ENCODE assay signal across 27 cellular contexts in genomic region chr2:233184669-233185068, GRCh38.
DNase-seq lines count a peak whose midpoint lies in the region; ATAC-seq, FAIRE-seq and TF ChIP-seq lines count a peak whose summit lies in the region.
"Had no signal": no experiment of that assay in that cellular context is flagged by ENCODE, and none has a peak within 500 bp of the region (broad histone marks: within the 10 kb centered on the region; RNA-seq: fewer than 3 reads in every experiment).

No MANE protein-coding gene starts in this region.

- no peaks in the 10 kb centered on the region for H4K20me1 ChIP-seq in H1 (replicated peaks in 1 of 2; ENCODE audit: control insufficient read depth in 1 of 2, insufficient read depth in 2 of 2, low read length in 2 of 2)

- intact Hi-C loops in CD14-positive monocyte (cut with micrococcal nuclease): loop anchor here (5.0 kb wide), 2 partner anchors 48 to 68 kb away; partner anchors contain the start of gene ATG16L1 (in 1 of the 2)
- intact Hi-C loops in posterior vena cava (cut with DNase I): no loop called here

- no peak overlapping the region for H3K4me2 ChIP-seq in H1 (ENCODE audit: insufficient read depth in 1 of 2, low read depth in 2 of 2, low read length in 2 of 2)
- H3K4me2 ChIP-seq: hepatocyte had no signal

- H2AK5ac ChIP-seq in H1 (ENCODE audit: low read depth, low read length): no peak overlapping the region

- H2BK20ac ChIP-seq in H1 (ENCODE audit: low read length): no peak overlapping the region

- H3K23ac ChIP-seq in H1 (ENCODE audit: insufficient read length): no peak overlapping the region

- CTCF ChIA-PET in H1 (lab: Charles Lee; ENCODE audit: partially characterized antibody): interaction anchor here (0.6 to 3.3 kb wide), 13 partner anchors 9 to 121 kb away, joined by 3 to 13 read pairs (median 4); no protein-coding TSS in a partner anchor

- H3K4ac ChIP-seq in H1 (replicated peaks; ENCODE audit: insufficient read length, low read depth, low read length): no peak overlapping the region

- ATAC-seq in HG02973 (IDR thresholded peaks at IDR 0.05; ENCODE audit: unreplicated experiment): no peak
- ATAC-seq in GM21381 (IDR thresholded peaks at IDR 0.05; ENCODE audit: unreplicated experiment): no peak
- ATAC-seq: SK-N-SH treated with all-trans-retinoic acid at 6 μM for 48 hours had no signal

- peaks cover 0 to 3% (median 1%) of the 10 kb centered on the region in 3 donors for H3K27me3 Mint-ChIP-seq in CD14-positive monocyte (ENCODE audit: low read depth in 3 of 3)
- H3K27me3 Mint-ChIP-seq: activated CD4-positive, alpha-beta T cell treated with anti-CD3 and anti-CD28 coated beads, Interleukin-2, amount 10 ng/mL, durations not matched to agents 7 days and 5 days; activated naive CD8-positive, alpha-beta T cell treated with anti-CD3 and anti-CD28 coated beads, Interleukin-2, amount 10 ng/mL, durations not matched to agents 7 days and 5 days; CD4-positive, CD25-positive, alpha-beta regulatory T cell; progenitor cell of endocrine pancreas had no signal

- no peaks in the 10 kb centered on the region for H3K23me2 ChIP-seq in H1 (ENCODE audit: low read depth, low read length)

- H2BK15ac ChIP-seq in H1 (ENCODE audit: low read length): no peak overlapping the region

- H3K27ac Mint-ChIP-seq in CD14-positive monocyte: peak overlapping the region; percentile 45 to 93 (median 79)
- H3K27ac Mint-ChIP-seq: activated CD4-positive, alpha-beta T cell treated with anti-CD3 and anti-CD28 coated beads, Interleukin-2, amount 10 ng/mL, durations not matched to agents 7 days and 5 days; activated T-helper 2 cell treated with anti-CD3 and anti-CD28 coated beads, Interferon-gamma antibody, Interleukin-2, Interleukin-4, amounts not matched to agents 10 μg/mL and 5 μg/mL and 100 μg/mL, durations not matched to agents 14 hours and 24 hours and 36 hours; HFFc6; progenitor cell of endocrine pancreas had no signal

- H3K14ac ChIP-seq in H1 (ENCODE audit: insufficient read length): no peak overlapping the region

- H3K79me1 ChIP-seq in H1 (ENCODE audit: low read depth, low read length): no peaks in the 10 kb centered on the region

- no peak overlapping the region for H2BK120ac ChIP-seq in H1 (replicated peaks; ENCODE audit: low read depth, low read length)

- peaks cover 0 to 7% (median 3%) of the 10 kb centered on the region in 4 experiments; a peak in 3 of 8 replicates for H3K36me3 ChIP-seq in H1 (ENCODE audit: control insufficient read depth in 2 of 4, insufficient read depth in 4 of 4, low read length in 3 of 4)

- H4K8ac ChIP-seq in H1 (ENCODE audit: extremely low read depth, insufficient read depth, low read length): peak overlapping the region; percentile 71; the same call in 1 of the 2 replicates

- TF ChIP-seq CTCF in CD14-positive monocyte (IDR thresholded peaks at IDR 0.05) (no peak), H1 (IDR thresholded peaks at IDR 0.05; ENCODE audit: control extremely low read depth in 1 of 3, insufficient read depth in 1 of 3, low read depth in 1 of 3, low read length in 3 of 3) (no peak)

- no peak overlapping the region for H3K4me3 ChIP-seq in H1 (ENCODE audit: extremely low read depth in 1 of 4, insufficient read depth in 2 of 4, low read depth in 3 of 4, low read length in 4 of 4)
- H3K4me3 ChIP-seq: esophagus muscularis mucosa, hepatocyte had no signal

- H3K27ac ChIP-seq in H1 (ENCODE audit: low read depth, low read length): no peak overlapping the region
- H3K27ac ChIP-seq: esophagus muscularis mucosa, hepatocyte, VCaP had no signal

- no peak overlapping the region for H2BK5ac ChIP-seq in H1 (ENCODE audit: low read depth, low read length)

- TF ChIP-seq RAD21 in H1 (IDR thresholded peaks at IDR 0.05 in 1 of 2, conservative IDR thresholded peaks at IDR 0.05 in 1 of 2; ENCODE audit: low read depth in 2 of 2, low read length in 2 of 2): no peak

- H3K36me3 Mint-ChIP-seq in CD14-positive monocyte: peaks cover 93 to 96% of the 10 kb centered on the region in 2 donors

- H3K56ac ChIP-seq in H1 (replicated peaks; ENCODE audit: insufficient read length, low read depth, low read length): no peak overlapping the region

- no peaks in the 10 kb centered on the region for H3K9me3 ChIP-seq in H1 (ENCODE audit: insufficient read depth in 2 of 2, low read depth in 1 of 2, low read length in 1 of 2)

- peaks cover 0 to 4% (median 0%) of the 10 kb centered on the region in 4 experiments; a peak in 2 of 7 replicates for H3K4me1 ChIP-seq in H1 (replicated peaks in 1 of 4; ENCODE audit: control insufficient read depth in 3 of 4, insufficient read depth in 4 of 4, low read length in 3 of 4)
- H3K4me1 ChIP-seq: esophagus muscularis mucosa had no signal

- H2AFZ ChIP-seq in H1 (ENCODE audit: low read length): no peak overlapping the region
- H2AFZ ChIP-seq: hepatocyte had no signal

- peaks cover 57% of the 10 kb centered on the region for H3K4me1 Mint-ChIP-seq in CD14-positive monocyte

- no peaks in the 10 kb centered on the region for H3K27me3 ChIP-seq in H1 (replicated peaks in 1 of 4; ENCODE audit: control insufficient read depth in 3 of 4, extremely low read depth in 1 of 4, insufficient read depth in 3 of 4, low read length in 3 of 4)
- H3K27me3 ChIP-seq: esophagus muscularis mucosa, hepatocyte had no signal

- no peak overlapping the region for H3K18ac ChIP-seq in H1 (ENCODE audit: extremely low read depth, low read length)

- no peak for DNase-seq in CD14-positive monocyte (ENCODE audit: low spot score)
- DNase-seq in M059J (ENCODE audit: low read depth): peak; percentile 29
- no peak for DNase-seq in H1 (ENCODE audit: low read depth in 1 of 2, low spot score in 2 of 2)
- peak; percentile 14 for DNase-seq in posterior vena cava (ENCODE audit: low spot score)
- DNase-seq in NCI-H187 treated with DMSO at 0.1 percent for 48 hours (lab: John Stamatoyannopoulos, UW): no peak
- DNase-seq: activated CD4-positive, alpha-beta T cell treated with anti-CD3 and anti-CD28 coated beads, Interleukin-2, amount 10 ng/mL, durations not matched to agents 7 days and 5 days; activated naive CD8-positive, alpha-beta T cell treated with anti-CD3 and anti-CD28 coated beads, Interleukin-2, amount 10 ng/mL, durations not matched to agents 7 days and 5 days; CD4-positive, CD25-positive, alpha-beta regulatory T cell; effector memory CD4-positive, alpha-beta T cell; EL; HFFc6; midbrain; NCI-H2081 treated with DMSO at 0.1 percent for 48 hours; NCI-H446; NCI-H82; stimulated activated naive CD4-positive, alpha-beta T cell had no signal

- no peak for FAIRE-seq in H1 (lab: Jason Lieb, UNC)
- FAIRE-seq: frontal cortex, urothelium cell line had no signal

- H2BK12ac ChIP-seq in H1 (ENCODE audit: low read depth, low read length): no peak overlapping the region

- peaks cover 0 to 3% (median 0%) of the 10 kb centered on the region in 7 donors for H3K9me3 Mint-ChIP-seq in CD14-positive monocyte
- H3K9me3 Mint-ChIP-seq: activated CD4-positive, alpha-beta T cell treated with anti-CD3 and anti-CD28 coated beads, Interleukin-2, amount 10 ng/mL, durations not matched to agents 7 days and 5 days; activated naive CD8-positive, alpha-beta T cell treated with anti-CD3 and anti-CD28 coated beads, Interleukin-2, amount 10 ng/mL, durations not matched to agents 7 days and 5 days; activated T-helper 2 cell treated with anti-CD3 and anti-CD28 coated beads, Interferon-gamma antibody, Interleukin-2, Interleukin-4, amounts not matched to agents 10 μg/mL and 5 μg/mL and 100 μg/mL, durations not matched to agents 14 hours and 24 hours and 36 hours; CD4-positive, CD25-positive, alpha-beta regulatory T cell had no signal

- H3K9ac ChIP-seq in H1 (replicated peaks in 1 of 4; ENCODE audit: extremely low read depth in 1 of 4, low read depth in 3 of 4, low read length in 3 of 4): no peak overlapping the region

- H4K5ac ChIP-seq in H1 (ENCODE audit: insufficient read length, low read depth, low read length): no peak overlapping the region

- POLR2A ChIA-PET in H1 (lab: Charles Lee; ENCODE audit: partially characterized antibody): no interaction called here

- no peak for TF ChIP-seq POLR2A in H1 (IDR thresholded peaks at IDR 0.05; ENCODE audit: control extremely low read depth in 1 of 2, low read depth in 2 of 2, low read length in 2 of 2)

- H3K4me3 Mint-ChIP-seq in CD14-positive monocyte: no peak overlapping the region
- H3K4me3 Mint-ChIP-seq: activated CD4-positive, alpha-beta T cell treated with anti-CD3 and anti-CD28 coated beads, Interleukin-2, amount 10 ng/mL, durations not matched to agents 7 days and 5 days; activated naive CD8-positive, alpha-beta T cell treated with anti-CD3 and anti-CD28 coated beads, Interleukin-2, amount 10 ng/mL, durations not matched to agents 7 days and 5 days; CD4-positive, CD25-positive, alpha-beta regulatory T cell; HFFc6; neural crest cell had no signal

- TF ChIP-seq EP300 in H1 (IDR thresholded peaks at IDR 0.05; ENCODE audit: borderline replicate concordance in 1 of 2, low read depth in 2 of 2, low read length in 2 of 2): no peak

- 83% methylated on average over 8 of the region's 8 CpGs; no CpG with 5 or more reads in 1 of the 2 experiments for WGBS in H1 (ENCODE audit: extremely low coverage in 1 of 2, insufficient coverage in 1 of 2, insufficient read length in 1 of 2, insufficient replicate concordance in 2 of 2, low coverage in 1 of 2, low lambda C conversion rate in 2 of 2, missing lambda C conversion rate in 1 of 2), 2 experiments

- no peak overlapping the region for H4K91ac ChIP-seq in H1 (replicated peaks; ENCODE audit: insufficient read length, low read length)

- H3K79me2 ChIP-seq in H1 (ENCODE audit: control insufficient read depth in 1 of 2, insufficient read depth in 2 of 2, low read length in 2 of 2): no peaks in the 10 kb centered on the region
- H3K79me2 ChIP-seq: hepatocyte had no signal

TF ChIP-seq in H1, 55 proteins besides CTCF, POLR2A, EP300 and RAD21 (continues in another document):
- TF ChIP-seq SUZ12 (IDR thresholded peaks at IDR 0.05; ENCODE audit: low read length) (no peak), PHF8 (conservative IDR thresholded peaks at IDR 0.05; ENCODE audit: low read depth, low read length) (no peak), TCF12 (IDR thresholded peaks at IDR 0.05; ENCODE audit: low read depth, low read length) (no peak), RBBP5 (IDR thresholded peaks at IDR 0.05; ENCODE audit: borderline replicate concordance, low read depth, low read length) (no peak), TAF7 (optimal IDR thresholded peaks at IDR 0.05; ENCODE audit: borderline replicate concordance, low read depth, low read length) (no peak), NRF1 (IDR thresholded peaks at IDR 0.05; ENCODE audit: low read depth, low read length) (no peak), CBX5 (IDR thresholded peaks at IDR 0.05; ENCODE audit: low read depth, low read length) (no peak), CHD1 (IDR thresholded peaks at IDR 0.05; ENCODE audit: low read depth, low read length) (no peak), RNF2 (IDR thresholded peaks at IDR 0.05; ENCODE audit: borderline replicate concordance, low read depth, low read length, missing control alignments, poor library complexity, severe bottlenecking) (no peak)

Comparison
In these comparisons a context has a peak if more than half of its experiments do, and no peak if none do; other contexts are left out.
1. DNase-seq: peak in M059J (single experiment) and posterior vena cava (single experiment); none in CD14-positive monocyte (single experiment), H1 (0 of 2) and NCI-H187 treated with DMSO at 0.1 percent for 48 hours (single experiment).
2. intact Hi-C loops: an anchor here in CD14-positive monocyte (5.0 kb wide); none called in posterior vena cava.